In genomic region chr22:35708453-35708852, GRCh38 we compare ENCODE assay signal across 23 cellular contexts. TPM values are rescaled to one million over a fixed set of nuclear protein-coding genes. Genes with fewer than 3 reads are reported as not detected.
DNase-seq lines count a peak whose midpoint lies in the region; ATAC-seq and TF ChIP-seq lines count a peak whose summit lies in the region.
"Had no signal": no experiment of that assay in that cellular context is flagged by ENCODE, and none has a peak within 500 bp of the region (broad histone marks: within the 10 kb centered on the region; RNA-seq: fewer than 3 reads in every experiment).

No MANE protein-coding gene starts in this region.

- no peaks in the 10 kb centered on the region for H3K36me3 ChIP-seq in right atrium auricular region
- H3K36me3 ChIP-seq in PC-9 (ENCODE audit: low read depth), result no peaks in the 10 kb centered on the region
- H3K36me3 ChIP-seq: HAP-1 had no signal

- H3K79me2 ChIP-seq in PC-9 (ENCODE audit: low read depth), result no peaks in the 10 kb centered on the region

- H3K4me3 ChIP-seq in right atrium auricular region, result no peak overlapping the region
- no peak overlapping the region for H3K4me3 ChIP-seq in cardiac fibroblast (replicated peaks in 1 of 2; ENCODE audit: low read depth in 2 of 2, low read length in 2 of 2)
- no peak overlapping the region for H3K4me3 ChIP-seq in PC-9
- H3K4me3 ChIP-seq: GM23248, HAP-1 had no signal

- H4K20me1 ChIP-seq in PC-9 (ENCODE audit: insufficient read depth), result no peaks in the 10 kb centered on the region

- DNase-seq in Right ventricle myocardium superior (no peak), right atrium auricular region (ENCODE audit: low spot score) (no peak), cardiac fibroblast (ENCODE audit: low read depth in 2 of 2) (peak; percentile 34 to 60), hepatic stellate cell (ENCODE audit: low spot score) (peak; percentile 32), smooth muscle cell of the brain vasculature (ENCODE audit: low read depth, low spot score) (peak; percentile 17), NCI-H2107 (lab: John Stamatoyannopoulos, UW) (no peak), NCI-H1694 treated with DMSO at 0.1 percent for 48 hours (lab: John Stamatoyannopoulos, UW) (no peak), PC-9 (no peak)
- DNase-seq: DND-41, GM23248, NCI-H1436, NCI-H2029, NCI-H510A treated with DMSO at 0.1 percent for 48 hours, NCI-H82, OCI-M1, RPMI8226 had no signal

- H3K4me2 ChIP-seq in PC-9, result no peak overlapping the region

- intact Hi-C loops in Right ventricle myocardium superior (cut with DNase I) (no loop called here), PC-9 (cut with micrococcal nuclease; ENCODE audit: unreplicated experiment) (no loop called here)

- CTCF ChIA-PET in PC-9 (lab: Charles Lee), result no interaction called here

- no peaks in the 10 kb centered on the region for H3K9me2 ChIP-seq in PC-9 (ENCODE audit: insufficient read depth)

- H3F3A ChIP-seq in PC-9 (ENCODE audit: insufficient read depth, low read depth), result peaks cover 12% of the 10 kb centered on the region; the same call in 1 of the 2 replicates

- H3K27ac ChIP-seq in right atrium auricular region, result no peak overlapping the region
- no peak overlapping the region for H3K27ac ChIP-seq in PC-9
- H3K27ac ChIP-seq: GM23248, HL-60 had no signal

- POLR2A ChIA-PET in PC-9 (lab: Charles Lee; ENCODE audit: unreplicated experiment), result no interaction called here

- H3K4me1 ChIP-seq in right atrium auricular region, result no peaks in the 10 kb centered on the region
- peaks cover 15% of the 10 kb centered on the region for H3K4me1 ChIP-seq in PC-9 (replicated peaks; ENCODE audit: insufficient read depth)
- H3K4me1 ChIP-seq: HAP-1 had no signal

- ATAC-seq in Right ventricle myocardium superior (ENCODE audit: poor library complexity), result peak; percentile 48

- H3K9me3 ChIP-seq in right atrium auricular region (peaks cover 0 to 9% of the 10 kb centered on the region in 2 donors), PC-9 (ENCODE audit: insufficient read depth, low read depth) (0 out of 2 replicates have a peak, but pooled peaks cover 4% of the 10 kb centered on the region)

- no peaks in the 10 kb centered on the region for H3K27me3 ChIP-seq in right atrium auricular region
- no peaks in the 10 kb centered on the region for H3K27me3 ChIP-seq in PC-9 (ENCODE audit: insufficient read depth, low read depth)

- BruUV-seq in PC-9 (replicated peaks; lab: Mats Ljungman, UMichigan), result no TSS peak

- no peak for TF ChIP-seq CTCF in right atrium auricular region (IDR thresholded peaks at IDR 0.05)
- no peak for TF ChIP-seq CTCF in cardiac fibroblast (IDR thresholded peaks at IDR 0.05; ENCODE audit: low read depth, low read length)
- no peak for TF ChIP-seq CTCF in PC-9 (conservative IDR thresholded peaks at IDR 0.05)

- no peak overlapping the region for H2AFZ ChIP-seq in PC-9
- H2AFZ ChIP-seq: GM23248 had no signal

RNA-seq across cellular contexts. Expression of gene APOL5, which starts 9.2 kb away (rescaled TPM):
- total RNA-seq in Right ventricle myocardium superior (not detected), right atrium auricular region (under 1 TPM in 1 of 2 donors, not detected in 1; 0.74 TPM), PC-9 (2021) (not detected in 2 replicates)
- total RNA-seq: A172, B cell, G401, GM23248, HT1080, MCF 10A had no signal

Comparison
In these comparisons a context has a peak if more than half of its experiments do, and no peak if none do; other contexts are left out.
1. DNase-seq: peak in cardiac fibroblast (2 of 2), hepatic stellate cell (single experiment) and smooth muscle cell of the brain vasculature (single experiment); none in Right ventricle myocardium superior (single experiment), right atrium auricular region (single experiment), NCI-H2107 (single experiment), NCI-H1694 treated with DMSO at 0.1 percent for 48 hours (single experiment) and PC-9 (0 of 2).